19 cellular contexts compared by ENCODE assay signal in genomic region chr15:57440167-57440566, GRCh38.
DNase-seq lines count a peak whose midpoint lies in the region; ATAC-seq, FAIRE-seq and TF ChIP-seq lines count a peak whose summit lies in the region.
"Had no signal": no experiment of that assay in that cellular context is flagged by ENCODE, and none has a peak within 500 bp of the region (broad histone marks: within the 10 kb centered on the region; RNA-seq: fewer than 3 reads in every experiment).

No MANE protein-coding gene starts in this region.

- peaks cover 32% of the 10 kb centered on the region for H3K36me3 Mint-ChIP-seq in mesothelial cell of epicardium

- peak overlapping the region; percentile 95 for H3K27ac Mint-ChIP-seq in mesothelial cell of epicardium

- FAIRE-seq in GM12891 (lab: Jason Lieb, UNC), result no peak

- H3K27me3 ChIP-seq in cardiac muscle cell (no peaks in the 10 kb centered on the region), thyroid gland (no peaks in the 10 kb centered on the region)

- no peak for TF ChIP-seq POLR2A in thyroid gland (IDR thresholded peaks at IDR 0.05)
- TF ChIP-seq POLR2A in GM12891 (IDR thresholded peaks at IDR 0.05; ENCODE audit: low read depth, low read length), result no peak

- intact Hi-C loops in left ventricle myocardium superior (cut with micrococcal nuclease) (no loop called here), thyroid gland (cut with DNase I) (no loop called here)

- peaks cover 67% of the 10 kb centered on the region for H3K4me1 ChIP-seq in cardiac muscle cell (ENCODE audit: low read depth)
- peaks cover 11 to 31% of the 10 kb centered on the region in 2 donors for H3K4me1 ChIP-seq in thyroid gland

- DNase-seq in cardiac muscle cell (ENCODE audit: low read depth in 1 of 2, low spot score in 1 of 2) (peak in 1 of 2 donors; percentile 55), left ventricle myocardium superior (no peak), fibroblast of pulmonary artery (ENCODE audit: low read depth) (peak; percentile 49), mesothelial cell of epicardium (ENCODE audit: low spot score in 2 of 2, unreplicated experiment in 2 of 2) (no peak), thyroid gland (no peak), GM12891 (ENCODE audit: insufficient read length, low spot score) (no peak)
- DNase-seq: Calu3, DMS79, GF-D8, HCEC 1CT, NCI-H1417, NCI-H1930, NCI-H2171 treated with DMSO at 0.1 percent for 48 hours, NCI-H82 had no signal

- TF ChIP-seq CTCF in cardiac muscle cell (IDR thresholded peaks at IDR 0.05; ENCODE audit: low read depth, low read length) (no peak), fibroblast of pulmonary artery (IDR thresholded peaks at IDR 0.05; ENCODE audit: low read length, missing control alignments) (no peak), mesothelial cell of epicardium (IDR thresholded peaks at IDR 0.05; ENCODE audit: unreplicated experiment) (no peak), thyroid gland (IDR thresholded peaks at IDR 0.05) (no peak)

- H3K9me3 Mint-ChIP-seq in mesothelial cell of epicardium, result no peaks in the 10 kb centered on the region

- H3K27ac ChIP-seq in cardiac muscle cell, result peak overlapping the region; percentile 94
- H3K27ac ChIP-seq in thyroid gland, result peak overlapping the region; percentile 45 to 71 (median 62)
- H3K27ac ChIP-seq: 22Rv1, C4-2B had no signal

- WGBS in thyroid gland, 2 donors, result 84 to 93% methylated on average over 3 of the region's 3 CpGs

- no peak overlapping the region for H3K4me3 ChIP-seq in cardiac muscle cell
- no peak overlapping the region for H3K4me3 ChIP-seq in fibroblast of pulmonary artery (replicated peaks; ENCODE audit: low read depth, low read length)
- H3K4me3 ChIP-seq in thyroid gland (replicated peaks in 1 of 3), result no peak overlapping the region

- no peaks in the 10 kb centered on the region for H3K27me3 Mint-ChIP-seq in mesothelial cell of epicardium (ENCODE audit: low read depth)

- H3K4me1 Mint-ChIP-seq in mesothelial cell of epicardium, result peaks cover 35% of the 10 kb centered on the region

- H3K36me3 ChIP-seq in cardiac muscle cell (peaks cover 21% of the 10 kb centered on the region), thyroid gland (no peaks in the 10 kb centered on the region)

- ATAC-seq in left ventricle myocardium superior (no peak), GM21360 (IDR thresholded peaks at IDR 0.05; ENCODE audit: unreplicated experiment) (no peak), GM21723 (IDR thresholded peaks at IDR 0.05; ENCODE audit: unreplicated experiment) (no peak)
- ATAC-seq: Panc1 had no signal

- H3K4me3 Mint-ChIP-seq in mesothelial cell of epicardium, result no peak overlapping the region

- H3K9me3 ChIP-seq in cardiac muscle cell (ENCODE audit: low read depth) (no peaks in the 10 kb centered on the region), thyroid gland (no peaks in the 10 kb centered on the region)

TF ChIP-seq in GM12891, 5 proteins besides CTCF, POLR2A, EP300 and RAD21:
- TF ChIP-seq SPI1 (IDR thresholded peaks at IDR 0.05; ENCODE audit: low read depth, low read length), result no peak
- TF ChIP-seq POLR2AphosphoS5 (IDR thresholded peaks at IDR 0.05; ENCODE audit: low read depth, low read length), result no peak
- TF ChIP-seq PAX5 (IDR thresholded peaks at IDR 0.05; ENCODE audit: insufficient read depth, low read length, severe bottlenecking), result no peak
- no peak for TF ChIP-seq POU2F2 (IDR thresholded peaks at IDR 0.05; ENCODE audit: low read depth, low read length)
- no peak for TF ChIP-seq TAF1 (IDR thresholded peaks at IDR 0.05; ENCODE audit: low read depth, low read length)
